Comparison of ENCODE assay signal across 17 cellular contexts in the genomic region with DNA sequence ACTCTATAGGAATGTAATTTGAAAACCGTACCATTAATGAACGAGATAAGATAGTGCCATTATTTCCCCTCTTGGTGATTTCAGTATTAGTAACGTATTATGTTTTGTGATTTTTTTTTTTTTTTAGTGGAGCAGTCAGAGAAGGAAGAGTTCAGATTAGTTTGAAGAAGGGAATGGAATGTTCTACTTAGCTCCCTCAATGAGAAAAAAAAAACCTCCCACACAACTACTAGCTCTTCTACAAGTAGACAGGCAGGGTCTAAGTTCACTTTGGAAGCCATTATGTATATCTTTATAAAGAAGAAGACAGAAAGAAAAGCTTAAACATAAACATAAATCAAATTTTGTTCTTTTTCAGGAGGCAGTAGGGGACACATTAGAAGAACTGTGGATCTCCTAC. TPM values are rescaled to one million over a fixed set of nuclear protein-coding genes. Genes with fewer than 3 reads are reported as not detected.
A peak's percentile ranks its signal among the peaks of the same experiment; 100 is the strongest.
DNase-seq lines count a peak whose midpoint lies in the region; ATAC-seq and TF ChIP-seq lines count a peak whose summit lies in the region.
"Had no signal": no experiment of that assay in that cellular context is flagged by ENCODE, and none has a peak within 500 bp of the region (broad histone marks: within the 10 kb centered on the region; RNA-seq: fewer than 3 reads in every experiment).

No MANE protein-coding gene starts in this region.

- H3K4me3 ChIP-seq in fibroblast of villous mesenchyme (ENCODE audit: low read depth, low read length): no peak overlapping the region
- no peak overlapping the region for H3K4me3 ChIP-seq in skeletal muscle cell (ENCODE audit: low read depth, low read length)
- H3K4me3 ChIP-seq: BLaER1 had no signal

- H3K9me3 Mint-ChIP-seq in activated T-cell treated with anti-CD3 and anti-CD28 coated beads, Interleukin-2, amount 50 U/mL, for 72 hours: no peaks in the 10 kb centered on the region
- no peaks in the 10 kb centered on the region for H3K9me3 Mint-ChIP-seq in activated T-cell treated with anti-CD3 and anti-CD28 coated beads, Interleukin-2, amount 50 U/mL, for 24 hours
- H3K9me3 Mint-ChIP-seq: CD8-positive, alpha-beta memory T cell; HFFc6 had no signal

- peaks cover 0 to 1% of the 10 kb centered on the region in 2 donors for H3K36me3 Mint-ChIP-seq in activated T-cell treated with anti-CD3 and anti-CD28 coated beads, Interleukin-2, amount 50 U/mL, for 72 hours (ENCODE audit: insufficient read depth in 2 of 2)
- peaks cover 14% of the 10 kb centered on the region for H3K36me3 Mint-ChIP-seq in activated T-cell treated with anti-CD3 and anti-CD28 coated beads, Interleukin-2, amount 50 U/mL, for 24 hours (ENCODE audit: low read depth)

- no peaks in the 10 kb centered on the region for H3K4me1 Mint-ChIP-seq in activated T-cell treated with anti-CD3 and anti-CD28 coated beads, Interleukin-2, amount 50 U/mL, for 72 hours (ENCODE audit: low read depth)
- H3K4me1 Mint-ChIP-seq in activated T-cell treated with anti-CD3 and anti-CD28 coated beads, Interleukin-2, amount 50 U/mL, for 24 hours (ENCODE audit: low read depth): no peaks in the 10 kb centered on the region
- H3K4me1 Mint-ChIP-seq: CD8-positive, alpha-beta memory T cell had no signal

- H3K27ac Mint-ChIP-seq in activated T-cell treated with anti-CD3 and anti-CD28 coated beads, Interleukin-2, amount 50 U/mL, for 72 hours: peak overlapping the region; percentile 46
- no peak overlapping the region for H3K27ac Mint-ChIP-seq in activated T-cell treated with anti-CD3 and anti-CD28 coated beads, Interleukin-2, amount 50 U/mL, for 24 hours
- H3K27ac Mint-ChIP-seq: HFFc6 had no signal

- no peaks in the 10 kb centered on the region for H3K27me3 Mint-ChIP-seq in activated T-cell treated with anti-CD3 and anti-CD28 coated beads, Interleukin-2, amount 50 U/mL, for 72 hours (ENCODE audit: low read depth)
- no peaks in the 10 kb centered on the region for H3K27me3 Mint-ChIP-seq in activated T-cell treated with anti-CD3 and anti-CD28 coated beads, Interleukin-2, amount 50 U/mL, for 24 hours
- H3K27me3 Mint-ChIP-seq: CD8-positive, alpha-beta memory T cell had no signal

- DNase-seq in activated T-cell treated with anti-CD3 and anti-CD28 coated beads, Interleukin-2, amount 50 U/mL, for 72 hours: no peak
- DNase-seq in activated T-cell treated with anti-CD3 and anti-CD28 coated beads, Interleukin-2, amount 50 U/mL, for 24 hours: no peak
- DNase-seq in fibroblast of villous mesenchyme (ENCODE audit: low read depth): peak; percentile 13
- peak; percentile 21 for DNase-seq in skeletal muscle cell (ENCODE audit: low read depth)
- no peak for DNase-seq in germinal center (ENCODE audit: low spot score)
- no peak for DNase-seq in pons (ENCODE audit: low spot score)
- DNase-seq: 8988T; AML-193; Caco-2; CD8-positive, alpha-beta memory T cell; DND-41; GDM1; HCEC 1CT; HFFc6 had no signal

- H3K4me3 Mint-ChIP-seq in activated T-cell treated with anti-CD3 and anti-CD28 coated beads, Interleukin-2, amount 50 U/mL, for 72 hours: no peak overlapping the region
- H3K4me3 Mint-ChIP-seq in activated T-cell treated with anti-CD3 and anti-CD28 coated beads, Interleukin-2, amount 50 U/mL, for 24 hours: no peak overlapping the region
- H3K4me3 Mint-ChIP-seq: CD8-positive, alpha-beta memory T cell; HFFc6 had no signal

- no peak for TF ChIP-seq CTCF in fibroblast of villous mesenchyme (IDR thresholded peaks at IDR 0.05; ENCODE audit: insufficient read depth, low read depth, low read length)

- no peak for ATAC-seq in activated T-cell treated with anti-CD3 and anti-CD28 coated beads, Interleukin-2, amount 50 U/mL, for 72 hours (replicated peaks in 1 of 2)
- ATAC-seq in GM19328 (IDR thresholded peaks at IDR 0.05; ENCODE audit: unreplicated experiment) (no peak), GM19035 (IDR thresholded peaks at IDR 0.05; ENCODE audit: unreplicated experiment) (no peak)

RNA-seq across cellular contexts. Expression of a gene that starts 27.3 kb away (rescaled TPM):
- 10 to 100 TPM; 38.1 to 47.5 TPM for total RNA-seq in activated T-cell treated with anti-CD3 and anti-CD28 coated beads, Interleukin-2, amount 50 U/mL, for 72 hours
- total RNA-seq in fibroblast of villous mesenchyme: 29.6 and 31.1 TPM in 2 replicates

RNA-seq across cellular contexts. Expression of a gene that starts 42.1 kb away (rescaled TPM):
- 1 to 10 TPM; 6.8 to 8.3 TPM for total RNA-seq in activated T-cell treated with anti-CD3 and anti-CD28 coated beads, Interleukin-2, amount 50 U/mL, for 72 hours
- 9.0 and 9.9 TPM in 2 replicates for total RNA-seq in fibroblast of villous mesenchyme

Comparison
In these comparisons a context has a peak if more than half of its experiments do, and no peak if none do; other contexts are left out.
1. DNase-seq: peak in fibroblast of villous mesenchyme (single experiment) and skeletal muscle cell (single experiment); none in activated T-cell treated with anti-CD3 and anti-CD28 coated beads, Interleukin-2, amount 50 U/mL, for 72 hours (0 of 2), activated T-cell treated with anti-CD3 and anti-CD28 coated beads, Interleukin-2, amount 50 U/mL, for 24 hours (single experiment), germinal center (single experiment) and pons (single experiment).